In genomic region chr1:1614204-1614953, GRCh38 we compare ENCODE assay signal across 8 cellular contexts. TPM values are rescaled to one million over a fixed set of nuclear protein-coding genes. Genes with fewer than 3 reads are reported as not detected.
A peak's percentile ranks its signal among the peaks of the same experiment; 100 is the strongest.
DNase-seq lines count a peak whose midpoint lies in the region; ATAC-seq and TF ChIP-seq lines count a peak whose summit lies in the region.

No MANE protein-coding gene starts in this region.

- H3K4me2 ChIP-seq in BLaER1 treated with 17β-estradiol and CSF1 and Interleukin-3, amounts not matched to agents 10 nM and 100 nM, result peak overlapping the region; percentile 84 to 100 (median 98)

- peaks cover 11 to 51% (median 37%) of the 10 kb centered on the region in 11 experiments; a peak in 18 of 22 replicates for H4K20me1 ChIP-seq in BLaER1 treated with 17β-estradiol and CSF1 and Interleukin-3, amounts not matched to agents 10 nM and 100 nM

- H3K4me1 Mint-ChIP-seq in activated CD4-positive, alpha-beta T cell treated with anti-CD3 and anti-CD28 coated beads, Interleukin-2, amount 10 ng/mL, durations not matched to agents 24 days and 14 days, result peaks cover 30% of the 10 kb centered on the region

- no peak for TF ChIP-seq CTCF in mucosa of descending colon (IDR thresholded peaks at IDR 0.05)

- H3K4me3 ChIP-seq in BLaER1 treated with 17β-estradiol and CSF1 and Interleukin-3, amounts not matched to agents 10 nM and 100 nM, result peak overlapping the region; percentile 81 to 98 (median 90)
- H3K4me3 ChIP-seq in mucosa of descending colon, result peak overlapping the region; percentile 80

- peaks cover 0 to 24% (median 14%) of the 10 kb centered on the region in 11 experiments; a peak in 14 of 22 replicates for H3K36me3 ChIP-seq in BLaER1 treated with 17β-estradiol and CSF1 and Interleukin-3, amounts not matched to agents 10 nM and 100 nM
- H3K36me3 ChIP-seq in KOPT-K1 (ENCODE audit: insufficient read depth, low read length), result peaks cover 11% of the 10 kb centered on the region; the same call in 1 of the 2 replicates
- no peaks in the 10 kb centered on the region for H3K36me3 ChIP-seq in mucosa of descending colon (ENCODE audit: low read depth)

- no peaks in the 10 kb centered on the region for H3K9me3 Mint-ChIP-seq in activated CD4-positive, alpha-beta T cell treated with anti-CD3 and anti-CD28 coated beads, Interleukin-2, amount 10 ng/mL, durations not matched to agents 24 days and 14 days

- H3K27me3 Mint-ChIP-seq in activated CD4-positive, alpha-beta T cell treated with anti-CD3 and anti-CD28 coated beads, Interleukin-2, amount 10 ng/mL, durations not matched to agents 24 days and 14 days, result no peaks in the 10 kb centered on the region

- peak; percentile 87 for DNase-seq in activated CD4-positive, alpha-beta T cell treated with anti-CD3 and anti-CD28 coated beads, Interleukin-2, amount 10 ng/mL, durations not matched to agents 24 days and 14 days
- peak; percentile 55 for DNase-seq in effector CD8-positive, alpha-beta T cell (lab: John Stamatoyannopoulos, UW)
- DNase-seq in mucosa of descending colon, result peak; percentile 55 to 75 (median 61)
- DNase-seq in stimulated activated naive CD8-positive, alpha-beta T cell treated with anti-CD3 and anti-CD28 coated beads, Interleukin-15, Interleukin-2, amounts not matched to agents 100 U/mL and 50 U/mL, for 24 hours, result peak; percentile 63
- DNase-seq in UCSD-AML1 (lab: John Stamatoyannopoulos, UW; ENCODE audit: unreplicated experiment), result no peak

- peak; percentile 14 for ATAC-seq in mucosa of descending colon
- ATAC-seq in stimulated activated naive CD8-positive, alpha-beta T cell treated with anti-CD3 and anti-CD28 coated beads, Interleukin-15, Interleukin-2, amounts not matched to agents 100 U/mL and 50 U/mL, for 24 hours, result peak; percentile 6
- no peak for ATAC-seq in HG03378 (IDR thresholded peaks at IDR 0.05; ENCODE audit: unreplicated experiment)

- peak overlapping the region; percentile 90 to 99 (median 96) for H3K9ac ChIP-seq in BLaER1 treated with 17β-estradiol and CSF1 and Interleukin-3, amounts not matched to agents 10 nM and 100 nM

- peak overlapping the region; percentile 98 for H3K27ac Mint-ChIP-seq in activated CD4-positive, alpha-beta T cell treated with anti-CD3 and anti-CD28 coated beads, Interleukin-2, amount 10 ng/mL, durations not matched to agents 24 days and 14 days

- peaks cover 27 to 49% (median 37%) of the 10 kb centered on the region in 10 experiments for H3K4me1 ChIP-seq in BLaER1 treated with 17β-estradiol and CSF1 and Interleukin-3, amounts not matched to agents 10 nM and 100 nM
- H3K4me1 ChIP-seq in mucosa of descending colon (ENCODE audit: low read depth), result peaks cover 23% of the 10 kb centered on the region

- intact Hi-C loops in activated CD4-positive, alpha-beta T cell treated with anti-CD3 and anti-CD28 coated beads, Interleukin-2, amount 10 ng/mL, durations not matched to agents 24 days and 14 days (cut with micrococcal nuclease), result loop anchor here (2.0 kb wide), 1 partner anchor 44 kb away; the partner anchor contains the start of gene CDK11B
- intact Hi-C loops in mucosa of descending colon (cut with DNase I, micrococcal nuclease), result no loop called here

- peak overlapping the region; percentile 96 for H3K4me3 Mint-ChIP-seq in activated CD4-positive, alpha-beta T cell treated with anti-CD3 and anti-CD28 coated beads, Interleukin-2, amount 10 ng/mL, durations not matched to agents 24 days and 14 days

- H3K36me3 Mint-ChIP-seq in activated CD4-positive, alpha-beta T cell treated with anti-CD3 and anti-CD28 coated beads, Interleukin-2, amount 10 ng/mL, durations not matched to agents 24 days and 14 days (ENCODE audit: low read depth), result peaks cover 9% of the 10 kb centered on the region

- H3K27me3 ChIP-seq in BLaER1 treated with 17β-estradiol and CSF1 and Interleukin-3, amounts not matched to agents 10 nM and 100 nM, result no peaks in the 10 kb centered on the region

- no peaks in the 10 kb centered on the region for H3K9me3 ChIP-seq in BLaER1 treated with 17β-estradiol and CSF1 and Interleukin-3, amounts not matched to agents 10 nM and 100 nM (replicated peaks in 1 of 11)
- H3K9me3 ChIP-seq in KOPT-K1 (ENCODE audit: insufficient read depth, low read length, poor library complexity, severe bottlenecking) (no peaks in the 10 kb centered on the region), mucosa of descending colon (no peaks in the 10 kb centered on the region)

- peak overlapping the region in 10 of 11 experiments; percentile 93 to 99 (median 97); a peak in 18 of 22 replicates for H3K27ac ChIP-seq in BLaER1 treated with 17β-estradiol and CSF1 and Interleukin-3, amounts not matched to agents 10 nM and 100 nM
- H3K27ac ChIP-seq in KOPT-K1 (ENCODE audit: low read depth, low read length, poor library complexity, severe bottlenecking), result peak overlapping the region; percentile 98

RNA-seq across cellular contexts. Expression of gene MIB2, which starts 0.9 kb away (rescaled TPM):
- 32.7 and 34.1 TPM in 2 replicates for total RNA-seq in activated CD4-positive, alpha-beta T cell treated with anti-CD3 and anti-CD28 coated beads, Interleukin-2, amount 10 ng/mL, durations not matched to agents 24 days and 14 days
- total RNA-seq in mucosa of descending colon, result 100 to 1,000 TPM in 2 of 3 donors, 10 to 100 TPM in 1; 67.8 to 118 (median 109) TPM

RNA-seq across cellular contexts. Expression of gene FNDC10, which starts 14.4 kb away (rescaled TPM):
- 14.3 and 15.9 TPM in 2 replicates for total RNA-seq in activated CD4-positive, alpha-beta T cell treated with anti-CD3 and anti-CD28 coated beads, Interleukin-2, amount 10 ng/mL, durations not matched to agents 24 days and 14 days
- total RNA-seq in mucosa of descending colon, result 1 to 10 TPM; 1.2 to 3.2 (median 3.1) TPM

RNA-seq across cellular contexts. Expression of gene MMP23B, which starts 17.6 kb away (rescaled TPM):
- 1.2 and 1.5 TPM in 2 replicates for total RNA-seq in activated CD4-positive, alpha-beta T cell treated with anti-CD3 and anti-CD28 coated beads, Interleukin-2, amount 10 ng/mL, durations not matched to agents 24 days and 14 days
- 1 to 10 TPM; 7.2 to 8.7 (median 7.4) TPM for total RNA-seq in mucosa of descending colon

RNA-seq across cellular contexts. Expression of gene SSU72, which starts 39.7 kb away (rescaled TPM):
- 134 TPM in 2 replicates for total RNA-seq in activated CD4-positive, alpha-beta T cell treated with anti-CD3 and anti-CD28 coated beads, Interleukin-2, amount 10 ng/mL, durations not matched to agents 24 days and 14 days
- 100 to 1,000 TPM; 117 to 123 (median 120) TPM for total RNA-seq in mucosa of descending colon

RNA-seq across cellular contexts. Expression of gene CDK11B, which starts 44.4 kb away (rescaled TPM):
- total RNA-seq in activated CD4-positive, alpha-beta T cell treated with anti-CD3 and anti-CD28 coated beads, Interleukin-2, amount 10 ng/mL, durations not matched to agents 24 days and 14 days, result 38.0 and 40.4 TPM in 2 replicates
- total RNA-seq in mucosa of descending colon, result 10 to 100 TPM; 31.9 to 45.6 (median 36.8) TPM
